1 cellular context compared by ENCODE assay signal in genomic region chr17:42554250-42555121, GRCh38.
TF ChIP-seq lines count a peak whose summit lies in the region.

No MANE protein-coding gene starts in this region.

TF ChIP-seq in HepG2, 621 proteins besides CTCF, POLR2A, EP300 and RAD21 (continued from another document and continues in another):
- peak; percentile 14; the same call in 1 of the 2 replicates for TF ChIP-seq TIGD3 (CRISPR knock-in tag; IDR thresholded peaks at IDR 0.05; ENCODE audit: borderline replicate concordance)
- TF ChIP-seq MYPOP (CRISPR knock-in tag; IDR thresholded peaks at IDR 0.05) = peak; percentile 99
- TF ChIP-seq ATAD3A (CRISPR knock-in tag; IDR thresholded peaks at IDR 0.05) = no peak; the same call in 1 of the 2 replicates
- no peak for TF ChIP-seq ZNF562 (CRISPR knock-in tag; IDR thresholded peaks at IDR 0.05; ENCODE audit: borderline replicate concordance)
- peak; percentile 97 for TF ChIP-seq THAP7 (CRISPR knock-in tag; IDR thresholded peaks at IDR 0.05)
- no peak for TF ChIP-seq CEBPB (IDR thresholded peaks at IDR 0.05; ENCODE audit: borderline replicate concordance, low read depth, low read length)
- TF ChIP-seq ATF1 (CRISPR knock-in tag; IDR thresholded peaks at IDR 0.05) = peak; percentile 89
- TF ChIP-seq REST (IDR thresholded peaks at IDR 0.05; ENCODE audit: borderline replicate concordance in 1 of 2, low read depth in 1 of 2, low read length in 2 of 2) = no peak; a peak in 1 of 4 replicates
- peak; percentile 74 for TF ChIP-seq CBX1 (IDR thresholded peaks at IDR 0.05; ENCODE audit: low read depth)
- peak; percentile 17; the same call in 1 of the 2 replicates for TF ChIP-seq ZNF572 (CRISPR knock-in tag; IDR thresholded peaks at IDR 0.05)
- peak; percentile 69; the same call in 1 of the 2 replicates for TF ChIP-seq FOXA3 (CRISPR knock-in tag; IDR thresholded peaks at IDR 0.05)
- TF ChIP-seq ZBTB38 (CRISPR knock-in tag; IDR thresholded peaks at IDR 0.05) = peak; percentile 93
- peak; percentile 53; the same call in 1 of the 2 replicates for TF ChIP-seq ZNF362 (CRISPR knock-in tag; IDR thresholded peaks at IDR 0.05; ENCODE audit: borderline replicate concordance)
- no peak; the same call in 1 of the 2 replicates for TF ChIP-seq TOPORS (CRISPR knock-in tag; IDR thresholded peaks at IDR 0.05)
- no peak for TF ChIP-seq EHMT2 (IDR thresholded peaks at IDR 0.05; ENCODE audit: borderline replicate concordance, low read depth, low read length)
- peak; percentile 31; the same call in 1 of the 2 replicates for TF ChIP-seq ZNF775 (CRISPR knock-in tag; IDR thresholded peaks at IDR 0.05; ENCODE audit: borderline replicate concordance)
- no peak for TF ChIP-seq SP1 (IDR thresholded peaks at IDR 0.05)
- TF ChIP-seq SP1 (CRISPR knock-in tag; IDR thresholded peaks at IDR 0.05) = peak; percentile 87
- TF ChIP-seq ARID4A (CRISPR knock-in tag; IDR thresholded peaks at IDR 0.05; ENCODE audit: borderline replicate concordance) = peak; percentile 97
- peak; percentile 89; the same call in 1 of the 2 replicates for TF ChIP-seq ZNF558 (CRISPR knock-in tag; IDR thresholded peaks at IDR 0.05; ENCODE audit: borderline replicate concordance)
- no peak for TF ChIP-seq ZSCAN25 (CRISPR knock-in tag; IDR thresholded peaks at IDR 0.05)
- peak; percentile 92 for TF ChIP-seq ZNF770 (CRISPR knock-in tag; IDR thresholded peaks at IDR 0.05)
- TF ChIP-seq FOXC1 (CRISPR knock-in tag; IDR thresholded peaks at IDR 0.05; ENCODE audit: borderline replicate concordance) = peak; percentile 90
- no peak for TF ChIP-seq FOXJ3 (CRISPR knock-in tag; IDR thresholded peaks at IDR 0.05; ENCODE audit: borderline replicate concordance)
- no peak; the same call in 1 of the 2 replicates for TF ChIP-seq TOE1 (CRISPR knock-in tag; IDR thresholded peaks at IDR 0.05)
- TF ChIP-seq TRAFD1 (CRISPR knock-in tag; IDR thresholded peaks at IDR 0.05; ENCODE audit: borderline replicate concordance) = 0 out of 2 replicates have a peak, but pooled peaks have one; percentile 63
- TF ChIP-seq DPF2 (CRISPR knock-in tag; IDR thresholded peaks at IDR 0.05; ENCODE audit: borderline replicate concordance, low read depth) = no peak
- peak; percentile 52; the same call in 1 of the 2 replicates for TF ChIP-seq STAT5B (CRISPR knock-in tag; IDR thresholded peaks at IDR 0.05)
- no peak; the same call in 1 of the 2 replicates for TF ChIP-seq ZNF333 (CRISPR knock-in tag; IDR thresholded peaks at IDR 0.05; ENCODE audit: borderline replicate concordance)
- TF ChIP-seq ELK4 (CRISPR knock-in tag; IDR thresholded peaks at IDR 0.05; ENCODE audit: borderline replicate concordance) = no peak
- TF ChIP-seq ZNF280D (CRISPR knock-in tag; IDR thresholded peaks at IDR 0.05) = peak; percentile 61; the same call in 1 of the 2 replicates
- TF ChIP-seq ZNF280B (CRISPR knock-in tag; IDR thresholded peaks at IDR 0.05; ENCODE audit: borderline replicate concordance) = 0 out of 2 replicates have a peak, but pooled peaks have one; percentile 21
